35 cellular contexts compared by ENCODE assay signal in the genomic region with DNA sequence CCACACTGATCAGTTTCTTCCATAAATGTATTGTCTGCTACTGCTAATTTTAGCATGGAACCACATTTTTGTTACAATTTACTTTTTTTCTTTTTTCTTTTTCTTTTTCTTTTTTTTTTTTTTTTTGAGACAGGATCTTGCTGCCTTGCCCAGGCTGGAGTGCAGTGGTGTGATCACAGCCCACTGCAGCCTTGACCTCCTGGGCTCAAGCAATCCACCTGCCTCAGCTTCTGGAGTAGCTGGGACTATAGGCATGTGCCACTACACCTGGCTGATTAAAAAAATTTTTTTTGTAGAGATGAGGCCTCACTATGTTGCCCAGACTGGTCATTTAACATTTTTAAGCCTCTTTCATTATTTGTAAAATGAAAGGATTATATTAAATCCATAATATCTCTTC. TPM values are rescaled to one million over a fixed set of nuclear protein-coding genes. Genes with fewer than 3 reads are reported as not detected.
"Had no signal": no experiment of that assay in that cellular context is flagged by ENCODE, and none has a peak within 500 bp of the region (broad histone marks: within the 10 kb centered on the region; RNA-seq: fewer than 3 reads in every experiment).

No MANE protein-coding gene starts in this region.

- ATAC-seq: activated CD8-positive, alpha-beta T cell treated with anti-CD3 and anti-CD28 coated beads for 36 hours; activated naive CD8-positive, alpha-beta T cell treated with anti-CD3 and anti-CD28 coated beads, Interleukin-2, amount 50 U/mL, for 24 hours; activated T-cell treated with anti-CD3 and anti-CD28 coated beads, Interleukin-2, amount 50 U/mL, for 4 hours; activated T-cell treated with anti-CD3 and anti-CD28 coated beads, Interleukin-2, amount 50 U/mL, for 72 hours; activated T-helper 17 cell treated with anti-CD3 and anti-CD28 coated beads, Interleukin-2, amount 50 U/mL, for 72 hours had no signal

- H3K4me1 ChIP-seq: ascending aorta had no signal

- H3K9me3 ChIP-seq: ascending aorta had no signal

- FAIRE-seq: bronchial epithelial cell, TTC549 had no signal

- DNase-seq: activated B cell treated with CpG ODN at 0.5 μM for 24 hours; activated CD4-positive, alpha-beta memory T cell treated with anti-CD3 and anti-CD28 coated beads for 36 hours; activated CD4-positive, alpha-beta T cell treated with anti-CD3 and anti-CD28 coated beads for 4 hours; activated CD4-positive, alpha-beta T cell treated with anti-CD3 and anti-CD28 coated beads, Interleukin-2, amount 50 U/mL, for 1 hour; activated CD4-positive, alpha-beta T cell treated with anti-CD3 and anti-CD28 coated beads, Interleukin-2, amount 50 U/mL, for 4 hours; activated CD4-positive, CD25-positive, alpha-beta regulatory T cell treated with anti-CD3 and anti-CD28 coated beads, Interleukin-2, amount 50 U/mL, for 72 hours; activated CD8-positive, alpha-beta T cell treated with anti-CD3 and anti-CD28 coated beads for 36 hours; activated effector memory CD4-positive, alpha-beta T cell treated with anti-CD3 and anti-CD28 coated beads, Interleukin-2, amount 50 U/mL, for 16 hours; activated gamma-delta T cell treated with Interleukin-2 at 50 U/mL for 16 hours; activated naive CD4-positive, alpha-beta T cell; activated naive CD4-positive, alpha-beta T cell treated with anti-CD3 and anti-CD28 coated beads for 36 hours; activated naive CD4-positive, alpha-beta T cell treated with anti-CD3 and anti-CD28 coated beads, Interleukin-2, amount 50 U/mL, for 16 hours; activated naive CD8-positive, alpha-beta T cell treated with anti-CD3 and anti-CD28 coated beads, Interleukin-2, amount 10 ng/mL, durations not matched to agents 7 days and 5 days; activated naive CD8-positive, alpha-beta T cell treated with anti-CD3 and anti-CD28 coated beads, Interleukin-2, amount 50 U/mL, for 24 hours; activated T-cell treated with anti-CD3 and anti-CD28 coated beads for 4 hours; activated T-cell treated with anti-CD3 and anti-CD28 coated beads, Interleukin-2, amount 50 U/mL, for 1 hour; activated T-cell treated with anti-CD3 and anti-CD28 coated beads, Interleukin-2, amount 50 U/mL, for 4 hours; activated T-cell treated with anti-CD3 and anti-CD28 coated beads, Interleukin-2, amount 50 U/mL, for 72 hours; amygdala; anterior cingulate cortex; caudate nucleus; cerebellar nuclear complex; T-helper 1 cell; T-helper 2 cell; T-helper 9 cell had no signal

- H3K27me3 ChIP-seq: ascending aorta had no signal

- H3K4me3 ChIP-seq: ascending aorta, cardiac muscle cell had no signal

- H3K27ac ChIP-seq: ascending aorta, cardiac muscle cell had no signal

- H3K36me3 ChIP-seq: ascending aorta, cardiac muscle cell had no signal

RNA-seq across cellular contexts. Expression of a gene that starts 19.1 kb away (rescaled TPM):
- total RNA-seq: activated CD4-positive, alpha-beta T cell treated with anti-CD3 and anti-CD28 coated beads, Interleukin-2, amount 10 ng/mL, durations not matched to agents 24 days and 14 days; activated CD8-positive, alpha-beta T cell treated with anti-CD3 and anti-CD28 coated beads for 36 hours; activated naive CD4-positive, alpha-beta T cell treated with anti-CD3 and anti-CD28 coated beads for 36 hours; activated T-helper 1 cell treated with anti-CD3 and anti-CD28 coated beads, Interleukin-12 subunit alpha, Interleukin-12 subunit beta, Interleukin-2, Interleukin-4 antibody, amounts not matched to agents 30 ng/mL and 10 ng/mL and 1 ng/mL, durations not matched to agents 14 hours and 24 hours and 36 hours; ascending aorta; bronchial epithelial cell; cardiac muscle cell; chondrocyte had no signal
- polyA plus RNA-seq: adipose tissue, cardiac muscle cell had no signal

RNA-seq across cellular contexts. Expression of a gene that starts 23.0 kb away (rescaled TPM):
- total RNA-seq: bronchial epithelial cell, cardiac muscle cell, chondrocyte had no signal
- polyA plus RNA-seq: cardiac muscle cell had no signal

RNA-seq across cellular contexts. Expression of a gene that starts 40.5 kb away (rescaled TPM):
- total RNA-seq: activated B cell treated with CpG ODN at 0.5 μM for 24 hours; activated CD4-positive, alpha-beta memory T cell treated with anti-CD3 and anti-CD28 coated beads for 36 hours; activated CD4-positive, alpha-beta T cell treated with anti-CD3 and anti-CD28 coated beads, Interleukin-2, amount 10 ng/mL, durations not matched to agents 24 days and 14 days; activated CD8-positive, alpha-beta memory T cell treated with anti-CD3 and anti-CD28 coated beads for 36 hours; activated CD8-positive, alpha-beta T cell treated with anti-CD3 and anti-CD28 coated beads for 36 hours; activated naive CD4-positive, alpha-beta T cell treated with anti-CD3 and anti-CD28 coated beads for 36 hours; activated naive CD8-positive, alpha-beta T cell treated with anti-CD3 and anti-CD28 coated beads, Interleukin-2, amount 10 ng/mL, durations not matched to agents 7 days and 5 days; activated T-cell treated with anti-CD3 and anti-CD28 coated beads, Interleukin-2, amount 50 U/mL, for 4 hours; activated T-cell treated with anti-CD3 and anti-CD28 coated beads, Interleukin-2, amount 50 U/mL, for 72 hours; activated T-helper 1 cell treated with anti-CD3 and anti-CD28 coated beads, Interleukin-12 subunit alpha, Interleukin-12 subunit beta, Interleukin-2, Interleukin-4 antibody, amounts not matched to agents 30 ng/mL and 10 ng/mL and 1 ng/mL, durations not matched to agents 14 hours and 24 hours and 36 hours; activated T-helper 17 cell treated with anti-CD3 and anti-CD28 coated beads, Interleukin-2, amount 50 U/mL, for 72 hours; ascending aorta; bronchial epithelial cell; cardiac muscle cell; chondrocyte had no signal
- polyA plus RNA-seq: adipose tissue, cardiac muscle cell had no signal
